9 cellular contexts compared by ENCODE assay signal in the genomic region with DNA sequence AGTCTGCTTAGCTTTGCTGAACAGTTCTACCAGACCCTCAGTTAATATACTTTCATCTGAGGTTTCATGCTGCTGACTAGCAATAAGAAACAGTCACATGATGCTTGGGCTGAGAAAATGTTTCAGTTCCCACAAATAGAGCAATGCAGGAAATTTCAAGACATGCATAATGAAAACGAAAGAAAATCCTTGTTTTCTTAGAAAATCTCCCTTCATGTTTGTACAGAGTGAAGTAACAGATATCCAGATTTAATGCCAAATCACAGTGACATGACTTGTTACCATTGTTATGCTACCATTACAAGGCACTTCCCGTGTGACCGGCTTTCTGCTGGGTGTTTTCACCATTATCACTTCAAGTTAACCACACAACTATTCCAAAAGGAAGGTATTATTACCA.
DNase-seq lines count a peak whose midpoint lies in the region; ATAC-seq, FAIRE-seq and TF ChIP-seq lines count a peak whose summit lies in the region.
"Had no signal": no experiment of that assay in that cellular context is flagged by ENCODE, and none has a peak within 500 bp of the region (broad histone marks: within the 10 kb centered on the region; RNA-seq: fewer than 3 reads in every experiment).

No MANE protein-coding gene starts in this region.

- no peak overlapping the region for H3K4me3 ChIP-seq in parathyroid adenoma (ENCODE audit: low read depth, low read length)
- H3K4me3 ChIP-seq in small intestine (ENCODE audit: low read depth in 1 of 2, low read length in 2 of 2), result no peak overlapping the region

- no peaks in the 10 kb centered on the region for H3K36me3 ChIP-seq in parathyroid adenoma (ENCODE audit: control insufficient read depth, insufficient read depth, low read length)
- no peaks in the 10 kb centered on the region for H3K36me3 ChIP-seq in small intestine (ENCODE audit: control insufficient read depth in 2 of 2, insufficient read depth in 2 of 2, low read length in 2 of 2)

- H3K4me1 ChIP-seq in parathyroid adenoma, result peaks cover under 1% of the 10 kb centered on the region
- no peaks in the 10 kb centered on the region for H3K4me1 ChIP-seq in small intestine (ENCODE audit: control insufficient read depth in 2 of 2, insufficient read depth in 1 of 2, low read depth in 1 of 2, low read length in 1 of 2)

- no peak for FAIRE-seq in small intestine (lab: Jason Lieb, UNC)

- no peak overlapping the region for H3K9ac ChIP-seq in parathyroid adenoma

- DNase-seq in astrocyte of the hippocampus (ENCODE audit: low read depth, low spot score), result peak; percentile 43
- no peak for DNase-seq in endothelial cell (ENCODE audit: low spot score)
- no peak for DNase-seq in NCI-H1436 treated with DMSO at 0.1 percent for 48 hours (lab: John Stamatoyannopoulos, UW)
- no peak for DNase-seq in small intestine
- DNase-seq in DMS53 (lab: John Stamatoyannopoulos, UW), result no peak
- DNase-seq: stimulated activated naive CD4-positive, alpha-beta T cell had no signal

- no peak overlapping the region for H3K4me3 Mint-ChIP-seq in endothelial cell (ENCODE audit: unreplicated experiment)

- H3K9me3 ChIP-seq in parathyroid adenoma (ENCODE audit: control insufficient read depth, low read length), result no peaks in the 10 kb centered on the region
- H3K9me3 ChIP-seq in small intestine (ENCODE audit: control insufficient read depth, low read depth), result no peaks in the 10 kb centered on the region

- no peak overlapping the region for H3K4me2 ChIP-seq in parathyroid adenoma (ENCODE audit: low read length)

- no peak overlapping the region for H3K27ac Mint-ChIP-seq in endothelial cell (ENCODE audit: unreplicated experiment)

- no peaks in the 10 kb centered on the region for H3K27me3 ChIP-seq in parathyroid adenoma (ENCODE audit: control insufficient read depth, insufficient read depth, low read length)
- no peaks in the 10 kb centered on the region for H3K27me3 ChIP-seq in small intestine (ENCODE audit: control insufficient read depth in 2 of 2, insufficient read depth in 2 of 2, low read length in 2 of 2)

- H3K27ac ChIP-seq in parathyroid adenoma, result peak overlapping the region; percentile 17
- no peak overlapping the region for H3K27ac ChIP-seq in small intestine (ENCODE audit: low read depth in 1 of 2, low read length in 1 of 2)

- no peaks in the 10 kb centered on the region for H3K79me2 ChIP-seq in parathyroid adenoma

- H3K36me3 Mint-ChIP-seq in endothelial cell (ENCODE audit: low read depth, unreplicated experiment), result peaks cover 9% of the 10 kb centered on the region

- H3K27me3 Mint-ChIP-seq in endothelial cell (ENCODE audit: unreplicated experiment), result peaks cover 10% of the 10 kb centered on the region

- H3K9me3 Mint-ChIP-seq in endothelial cell (ENCODE audit: unreplicated experiment), result no peaks in the 10 kb centered on the region

- peaks cover 74% of the 10 kb centered on the region for H3K4me1 Mint-ChIP-seq in endothelial cell (ENCODE audit: unreplicated experiment)

- H2AFZ ChIP-seq in parathyroid adenoma, result no peak overlapping the region

- TF ChIP-seq CTCF in parathyroid adenoma (IDR thresholded peaks at IDR 0.05) (no peak), endothelial cell (IDR thresholded peaks at IDR 0.05; ENCODE audit: unreplicated experiment) (no peak)

- WGBS in small intestine, 3 donors, result 47 to 60% (median 55%) methylated on average over 3 of the region's 3 CpGs

- ATAC-seq in GM18873 (IDR thresholded peaks at IDR 0.05; ENCODE audit: low FRiP score, unreplicated experiment) (peak; percentile 61), HG02840 (IDR thresholded peaks at IDR 0.05; ENCODE audit: low FRiP score, unreplicated experiment) (peak; percentile 47)
